In the genomic region with DNA sequence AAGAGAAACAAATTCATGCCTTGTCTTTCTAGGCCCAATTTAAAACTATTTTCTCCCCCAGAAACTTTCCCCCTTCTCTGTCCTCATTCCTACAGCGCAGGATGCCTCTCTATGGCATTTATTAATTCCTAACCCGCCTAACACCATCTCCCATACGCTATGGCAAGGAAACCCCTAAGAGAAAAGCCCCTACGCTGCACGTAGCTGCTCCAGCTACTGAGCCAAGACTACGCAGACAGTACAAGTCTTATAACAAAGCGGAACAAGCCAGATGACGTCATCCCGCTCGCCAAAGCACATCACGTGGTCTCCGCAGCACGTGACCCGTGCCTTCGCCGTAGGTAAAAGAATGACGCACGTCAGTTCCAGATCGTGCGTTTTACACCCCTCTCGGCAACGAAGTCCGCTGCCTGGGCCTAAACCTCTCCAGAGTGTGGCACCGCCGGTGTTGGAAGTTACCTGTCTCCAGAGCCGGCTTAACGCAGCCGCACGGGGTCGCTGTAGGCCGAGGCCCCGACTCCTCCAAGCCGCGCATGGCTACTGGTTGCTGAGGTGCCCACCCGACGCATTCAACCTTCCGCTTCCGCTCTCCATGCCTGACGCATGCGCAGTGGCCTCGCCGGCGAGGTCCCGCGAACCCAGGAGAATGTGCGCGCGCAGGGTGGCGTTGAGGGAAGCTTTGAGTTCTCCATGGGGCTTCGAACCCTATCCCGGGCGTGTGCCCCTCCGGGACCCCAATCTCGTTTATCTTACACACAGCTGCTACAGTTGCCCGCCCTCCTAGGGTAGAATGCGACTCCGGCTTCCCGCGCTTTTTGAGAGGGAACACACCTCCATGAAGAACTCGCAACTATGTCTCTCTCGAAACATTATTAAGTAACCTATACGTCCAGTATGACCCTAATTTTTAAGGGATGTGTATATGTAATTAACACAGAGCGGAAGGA, we compare ENCODE assay signal across 1 cellular context.
TF ChIP-seq lines count a peak whose summit lies in the region.

A gene with protein sequence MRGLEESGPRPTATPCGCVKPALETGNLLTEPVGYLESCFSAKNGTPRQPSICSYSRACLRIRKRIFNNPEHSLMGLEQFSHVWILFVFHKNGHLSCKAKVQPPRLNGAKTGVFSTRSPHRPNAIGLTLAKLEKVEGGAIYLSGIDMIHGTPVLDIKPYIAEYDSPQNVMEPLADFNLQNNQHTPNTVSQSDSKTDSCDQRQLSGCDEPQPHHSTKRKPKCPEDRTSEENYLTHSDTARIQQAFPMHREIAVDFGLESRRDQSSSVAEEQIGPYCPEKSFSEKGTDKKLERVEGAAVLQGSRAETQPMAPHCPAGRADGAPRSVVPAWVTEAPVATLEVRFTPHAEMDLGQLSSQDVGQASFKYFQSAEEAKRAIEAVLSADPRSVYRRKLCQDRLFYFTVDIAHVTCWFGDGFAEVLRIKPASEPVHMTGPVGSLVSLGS (minus strand): TSS at position 542 of the 947 bp plus-strand sequence. CDS start 7 bp downstream, at position 535.

TF ChIP-seq in HepG2, 621 proteins besides CTCF, POLR2A, EP300 and RAD21 (continued from another document):
- TF ChIP-seq CEBPB (IDR thresholded peaks at IDR 0.05; ENCODE audit: borderline replicate concordance, low read depth, low read length): no peak
- TF ChIP-seq NKX3-1 (CRISPR knock-in tag; IDR thresholded peaks at IDR 0.05): peak; percentile 78
- TF ChIP-seq NCOA2 (CRISPR knock-in tag; IDR thresholded peaks at IDR 0.05): peak; percentile 73
- peak; percentile 84; the same call in 1 of the 2 replicates for TF ChIP-seq ZNF788 (CRISPR knock-in tag; IDR thresholded peaks at IDR 0.05; ENCODE audit: borderline replicate concordance)
- peak; percentile 29; the same call in 1 of the 2 replicates for TF ChIP-seq WIZ (CRISPR knock-in tag; IDR thresholded peaks at IDR 0.05)
- TF ChIP-seq, protein P1, sequence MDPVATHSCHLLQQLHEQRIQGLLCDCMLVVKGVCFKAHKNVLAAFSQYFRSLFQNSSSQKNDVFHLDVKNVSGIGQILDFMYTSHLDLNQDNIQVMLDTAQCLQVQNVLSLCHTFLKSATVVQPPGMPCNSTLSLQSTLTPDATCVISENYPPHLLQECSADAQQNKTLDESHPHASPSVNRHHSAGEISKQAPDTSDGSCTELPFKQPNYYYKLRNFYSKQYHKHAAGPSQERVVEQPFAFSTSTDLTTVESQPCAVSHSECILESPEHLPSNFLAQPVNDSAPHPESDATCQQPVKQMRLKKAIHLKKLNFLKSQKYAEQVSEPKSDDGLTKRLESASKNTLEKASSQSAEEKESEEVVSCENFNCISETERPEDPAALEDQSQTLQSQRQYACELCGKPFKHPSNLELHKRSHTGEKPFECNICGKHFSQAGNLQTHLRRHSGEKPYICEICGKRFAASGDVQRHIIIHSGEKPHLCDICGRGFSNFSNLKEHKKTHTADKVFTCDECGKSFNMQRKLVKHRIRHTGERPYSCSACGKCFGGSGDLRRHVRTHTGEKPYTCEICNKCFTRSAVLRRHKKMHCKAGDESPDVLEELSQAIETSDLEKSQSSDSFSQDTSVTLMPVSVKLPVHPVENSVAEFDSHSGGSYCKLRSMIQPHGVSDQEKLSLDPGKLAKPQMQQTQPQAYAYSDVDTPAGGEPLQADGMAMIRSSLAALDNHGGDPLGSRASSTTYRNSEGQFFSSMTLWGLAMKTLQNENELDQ (CRISPR knock-in tag; IDR thresholded peaks at IDR 0.05; ENCODE audit: borderline replicate concordance): 0 out of 2 replicates have a peak, but pooled peaks have one; percentile 44
- TF ChIP-seq ZNF563 (CRISPR knock-in tag; IDR thresholded peaks at IDR 0.05): peak; percentile 76; the same call in 1 of the 2 replicates
- peak; percentile 68; the same call in 1 of the 2 replicates for TF ChIP-seq ZFAT (CRISPR knock-in tag; conservative IDR thresholded peaks at IDR 0.05)
- TF ChIP-seq KDM5B (CRISPR knock-in tag; IDR thresholded peaks at IDR 0.05; ENCODE audit: borderline replicate concordance): peak; percentile 93
- TF ChIP-seq, protein P2, sequence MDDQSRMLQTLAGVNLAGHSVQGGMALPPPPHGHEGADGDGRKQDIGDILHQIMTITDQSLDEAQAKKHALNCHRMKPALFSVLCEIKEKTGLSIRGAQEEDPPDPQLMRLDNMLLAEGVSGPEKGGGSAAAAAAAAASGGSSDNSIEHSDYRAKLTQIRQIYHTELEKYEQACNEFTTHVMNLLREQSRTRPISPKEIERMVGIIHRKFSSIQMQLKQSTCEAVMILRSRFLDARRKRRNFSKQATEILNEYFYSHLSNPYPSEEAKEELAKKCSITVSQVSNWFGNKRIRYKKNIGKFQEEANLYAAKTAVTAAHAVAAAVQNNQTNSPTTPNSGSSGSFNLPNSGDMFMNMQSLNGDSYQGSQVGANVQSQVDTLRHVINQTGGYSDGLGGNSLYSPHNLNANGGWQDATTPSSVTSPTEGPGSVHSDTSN (CRISPR knock-in tag; IDR thresholded peaks at IDR 0.05; ENCODE audit: borderline replicate concordance): 0 out of 2 replicates have a peak, but pooled peaks have one; percentile 27
- TF ChIP-seq HNF1A (IDR thresholded peaks at IDR 0.05; ENCODE audit: low read depth): peak; percentile 52; the same call in 1 of the 2 replicates
- TF ChIP-seq HNF1A (CRISPR knock-in tag; IDR thresholded peaks at IDR 0.05; ENCODE audit: borderline replicate concordance): peak; percentile 77; the same call in 1 of the 2 replicates
- no peak for TF ChIP-seq RELA (CRISPR knock-in tag; IDR thresholded peaks at IDR 0.05)
TF ChIP-seq in HepG2: peak in this region for 396.
